Comparison of ENCODE assay signal across 1 cellular context in genomic region chr10:44650576-44651394, GRCh38.
TF ChIP-seq lines count a peak whose summit lies in the region.

No MANE protein-coding gene starts in this region.

TF ChIP-seq in A549, 52 proteins besides CTCF, POLR2A, EP300 and RAD21:
- TF ChIP-seq, protein P1, sequence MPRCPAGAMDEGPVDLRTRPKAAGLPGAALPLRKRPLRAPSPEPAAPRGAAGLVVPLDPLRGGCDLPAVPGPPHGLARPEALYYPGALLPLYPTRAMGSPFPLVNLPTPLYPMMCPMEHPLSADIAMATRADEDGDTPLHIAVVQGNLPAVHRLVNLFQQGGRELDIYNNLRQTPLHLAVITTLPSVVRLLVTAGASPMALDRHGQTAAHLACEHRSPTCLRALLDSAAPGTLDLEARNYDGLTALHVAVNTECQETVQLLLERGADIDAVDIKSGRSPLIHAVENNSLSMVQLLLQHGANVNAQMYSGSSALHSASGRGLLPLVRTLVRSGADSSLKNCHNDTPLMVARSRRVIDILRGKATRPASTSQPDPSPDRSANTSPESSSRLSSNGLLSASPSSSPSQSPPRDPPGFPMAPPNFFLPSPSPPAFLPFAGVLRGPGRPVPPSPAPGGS (IDR thresholded peaks at IDR 0.05), result no peak
- no peak for TF ChIP-seq CBX8 (IDR thresholded peaks at IDR 0.05)
- peak; percentile 10 for TF ChIP-seq MAFK (IDR thresholded peaks at IDR 0.05; ENCODE audit: partially characterized antibody)
- no peak for TF ChIP-seq ELK1 (IDR thresholded peaks at IDR 0.05; ENCODE audit: low read depth, low read length)
- no peak for TF ChIP-seq SMC3 (IDR thresholded peaks at IDR 0.05)
TF ChIP-seq in A549: peak in this region for 1.
